Comparison of ENCODE assay signal across 15 cellular contexts in genomic region chr2:28327596-28327962, GRCh38.
DNase-seq lines count a peak whose midpoint lies in the region; ATAC-seq and TF ChIP-seq lines count a peak whose summit lies in the region.
"Had no signal": no experiment of that assay in that cellular context is flagged by ENCODE, and none has a peak within 500 bp of the region (broad histone marks: within the 10 kb centered on the region; RNA-seq: fewer than 3 reads in every experiment).

No MANE protein-coding gene starts in this region.

- intact Hi-C loops in right cardiac atrium (cut with DNase I) (no loop called here), Right ventricle myocardium superior (cut with DNase I) (no loop called here), spleen (cut with DNase I; ENCODE audit: low total_unique reads) (no loop called here)

- POLR2A ChIA-PET in GM10248 (lab: Yijun Ruan, JAX): no interaction called here

- in situ Hi-C loops in GM13977 (cut with MboI; ENCODE audit: low pct_unique_long_range_greater_than_20kb, low sequenced_read_pairs, unreplicated experiment): no loop called here

- no peak for ATAC-seq in right cardiac atrium
- ATAC-seq in Right ventricle myocardium superior (ENCODE audit: poor library complexity): no peak

- H3K27ac ChIP-seq in right cardiac atrium (ENCODE audit: low read length): peak overlapping the region; percentile 25
- peak overlapping the region in 5 of 8 donors; percentile 9 to 50 (median 30) for H3K27ac ChIP-seq in spleen

- 88% methylated on average over 8 of the region's 8 CpGs for WGBS in right cardiac atrium
- WGBS in spleen, 5 donors: 86 to 92% (median 89%) methylated on average over 8 of the region's 8 CpGs

- H3K4me3 ChIP-seq in right cardiac atrium (ENCODE audit: low read length): no peak overlapping the region
- H3K4me3 ChIP-seq in spleen: no peak overlapping the region

- CTCF ChIA-PET in GM10248 (lab: Yijun Ruan, JAX): interaction anchor here (1.0 to 1.5 kb wide), 2 partner anchors 10 to 22 kb away, joined by 3 to 4 read pairs; no protein-coding TSS in a partner anchor

- H3K36me3 ChIP-seq in spleen: peaks cover 0 to 14% (median 0%) of the 10 kb centered on the region in 6 donors

- peak in 1 of 3 donors; percentile 36 for DNase-seq in right cardiac atrium
- DNase-seq in Right ventricle myocardium superior: no peak
- DNase-seq in fibroblast of gingiva (ENCODE audit: low read depth): peak; percentile 41
- DNase-seq in spleen: no peak
- no peak for DNase-seq in SKM-1 (lab: John Stamatoyannopoulos, UW; ENCODE audit: unreplicated experiment)
- DNase-seq in NCI-H345 treated with DMSO at 0.1 percent for 48 hours (lab: John Stamatoyannopoulos, UW; ENCODE audit: unreplicated experiment): no peak
- DNase-seq in GM10248 (ENCODE audit: extremely low spot score): no peak
- DNase-seq in GM13977 (ENCODE audit: low spot score): no peak
- DNase-seq: ACHN; activated CD4-positive, alpha-beta T cell treated with anti-CD3 and anti-CD28 coated beads, Interleukin-2, amount 10 ng/mL, durations not matched to agents 7 days and 5 days; H9; left cardiac atrium; midbrain; NCI-H1417 treated with DMSO at 0.1 percent for 48 hours; SHP77 had no signal

- no peak for TF ChIP-seq POLR2A in spleen (IDR thresholded peaks at IDR 0.05)

- H3K9me3 ChIP-seq in right cardiac atrium (ENCODE audit: control insufficient read depth, low read length) (no peaks in the 10 kb centered on the region), spleen (no peaks in the 10 kb centered on the region)

- H3K27me3 ChIP-seq in right cardiac atrium (ENCODE audit: control insufficient read depth, insufficient read depth): no peaks in the 10 kb centered on the region
- H3K27me3 ChIP-seq in spleen (replicated peaks in 1 of 7): no peaks in the 10 kb centered on the region

- TF ChIP-seq CTCF in spleen (IDR thresholded peaks at IDR 0.05 in 8 of 11, conservative IDR thresholded peaks at IDR 0.05 in 3 of 11) (no peak), GM10248 (IDR thresholded peaks at IDR 0.05; ENCODE audit: control extremely low read depth, extremely low read depth, low read depth, missing control alignments) (no peak), GM13977 (IDR thresholded peaks at IDR 0.05; ENCODE audit: extremely low read depth, insufficient read depth, missing control alignments) (no peak)

- H3K4me1 ChIP-seq in right cardiac atrium (ENCODE audit: control insufficient read depth, insufficient read depth, low read length) (peaks cover 3% of the 10 kb centered on the region), spleen (peaks cover 3 to 33% (median 18%) of the 10 kb centered on the region in 6 donors)
